24 cellular contexts compared by ENCODE assay signal in genomic region chr2:28908172-28908571, GRCh38.
"Had no signal": no experiment of that assay in that cellular context is flagged by ENCODE, and none has a peak within 500 bp of the region (broad histone marks: within the 10 kb centered on the region; RNA-seq: fewer than 3 reads in every experiment).

No MANE protein-coding gene starts in this region.

- H3K27ac ChIP-seq: adrenal gland, breast epithelium had no signal

- DNase-seq: activated CD4-positive, alpha-beta memory T cell treated with anti-CD3 and anti-CD28 coated beads for 36 hours; activated CD4-positive, alpha-beta T cell treated with anti-CD3 and anti-CD28 coated beads, Interleukin-2, amount 10 ng/mL, durations not matched to agents 7 days and 5 days; activated CD4-positive, CD25-positive, alpha-beta regulatory T cell; activated CD8-positive, alpha-beta memory T cell treated with anti-CD3 and anti-CD28 coated beads for 24 hours; activated naive CD4-positive, alpha-beta T cell treated with anti-CD3 and anti-CD28 coated beads, Interleukin-2, amount 50 U/mL, for 16 hours; activated naive CD8-positive, alpha-beta T cell treated with anti-CD3 and anti-CD28 coated beads, Interleukin-2, amount 10 ng/mL, durations not matched to agents 7 days and 5 days; activated T-cell treated with anti-CD3 and anti-CD28 coated beads, Interleukin-2, amount 50 U/mL, for 4 hours; adrenal gland; aorta; caudate nucleus; Kasumi-1; KBM-7; NCI-H1048; NCI-H1417; NCI-H1694; NCI-H2029; NCI-H2107; NCI-H446; NCI-H524 treated with DMSO at 0.1 percent for 48 hours; NCI-H748 treated with DMSO at 0.1 percent for 48 hours; SIG-M5; T-helper 17 cell; T-helper 9 cell had no signal

- H3K27me3 Mint-ChIP-seq: activated CD4-positive, alpha-beta memory T cell treated with anti-CD3 and anti-CD28 coated beads for 36 hours; activated CD4-positive, alpha-beta T cell treated with anti-CD3 and anti-CD28 coated beads, Interleukin-2, amount 10 ng/mL, durations not matched to agents 7 days and 5 days; activated naive CD8-positive, alpha-beta T cell treated with anti-CD3 and anti-CD28 coated beads, Interleukin-2, amount 10 ng/mL, durations not matched to agents 7 days and 5 days; T-helper 17 cell had no signal

- H3K4me3 Mint-ChIP-seq: activated CD4-positive, alpha-beta memory T cell treated with anti-CD3 and anti-CD28 coated beads for 36 hours; activated CD4-positive, alpha-beta T cell treated with anti-CD3 and anti-CD28 coated beads, Interleukin-2, amount 10 ng/mL, durations not matched to agents 7 days and 5 days; activated naive CD8-positive, alpha-beta T cell treated with anti-CD3 and anti-CD28 coated beads, Interleukin-2, amount 10 ng/mL, durations not matched to agents 7 days and 5 days; activated T-cell treated with anti-CD3 and anti-CD28 coated beads, Interleukin-2, amount 50 U/mL, for 4 hours had no signal

- H3K27ac Mint-ChIP-seq: activated CD4-positive, alpha-beta memory T cell treated with anti-CD3 and anti-CD28 coated beads for 36 hours; activated CD4-positive, alpha-beta T cell treated with anti-CD3 and anti-CD28 coated beads, Interleukin-2, amount 10 ng/mL, durations not matched to agents 7 days and 5 days; activated naive CD8-positive, alpha-beta T cell treated with anti-CD3 and anti-CD28 coated beads, Interleukin-2, amount 10 ng/mL, durations not matched to agents 7 days and 5 days; T-helper 17 cell had no signal

- H3K9me3 Mint-ChIP-seq: activated CD4-positive, alpha-beta memory T cell treated with anti-CD3 and anti-CD28 coated beads for 36 hours; activated CD4-positive, alpha-beta T cell treated with anti-CD3 and anti-CD28 coated beads, Interleukin-2, amount 10 ng/mL, durations not matched to agents 7 days and 5 days; activated naive CD8-positive, alpha-beta T cell treated with anti-CD3 and anti-CD28 coated beads, Interleukin-2, amount 10 ng/mL, durations not matched to agents 7 days and 5 days; activated T-cell treated with anti-CD3 and anti-CD28 coated beads, Interleukin-2, amount 50 U/mL, for 4 hours had no signal

- H3K4me3 ChIP-seq: adrenal gland, breast epithelium had no signal

- H3K4me1 ChIP-seq: breast epithelium had no signal

- ATAC-seq: activated T-cell treated with anti-CD3 and anti-CD28 coated beads, Interleukin-2, amount 50 U/mL, for 4 hours; T-helper 17 cell had no signal

- H3K9me3 ChIP-seq: adrenal gland, breast epithelium had no signal
